ENCODE assay signal across 33 cellular contexts in genomic region chr4:138964716-138965426, GRCh38. TPM values are rescaled to one million over a fixed set of nuclear protein-coding genes. Genes with fewer than 3 reads are reported as not detected.
DNase-seq lines count a peak whose midpoint lies in the region; ATAC-seq, FAIRE-seq and TF ChIP-seq lines count a peak whose summit lies in the region.
"Had no signal": no experiment of that assay in that cellular context is flagged by ENCODE, and none has a peak within 500 bp of the region (broad histone marks: within the 10 kb centered on the region; RNA-seq: fewer than 3 reads in every experiment).

No MANE protein-coding gene starts in this region.

- TF ChIP-seq CTCF in right atrium auricular region (IDR thresholded peaks at IDR 0.05), result no peak
- no peak for TF ChIP-seq CTCF in HepG2 (CRISPR knock-in tag; IDR thresholded peaks at IDR 0.05)
- TF ChIP-seq CTCF in right lobe of liver (IDR thresholded peaks at IDR 0.05), result no peak

- in situ Hi-C loops in HepG2 (cut with HindIII; ENCODE audit: extremely low pct_ligation_motif_present, low pct_unique_long_range_greater_than_20kb), result no loop called here

- no peak overlapping the region for H3K9ac ChIP-seq in HepG2 (ENCODE audit: insufficient read depth, low read depth, low read length)
- H3K9ac ChIP-seq: BLaER1; BLaER1 treated with 17β-estradiol and CSF1 and Interleukin-3, amounts not matched to agents 10 nM and 100 nM had no signal

- 67% methylated on average over 8 of the region's 8 CpGs for WGBS in HepG2 (ENCODE audit: low lambda C conversion rate)
- 84% methylated on average over 7 of the region's 8 CpGs for WGBS in right lobe of liver (ENCODE audit: insufficient coverage, low coverage, low lambda C conversion rate, missing lambda C conversion rate)

- no peaks in the 10 kb centered on the region for H4K20me1 ChIP-seq in HepG2 (ENCODE audit: insufficient read depth, low read length)
- H4K20me1 ChIP-seq: BLaER1; BLaER1 treated with 17β-estradiol and CSF1 and Interleukin-3, amounts not matched to agents 10 nM and 100 nM had no signal

- no peak for TF ChIP-seq RAD21 in HepG2 (CRISPR knock-in tag; IDR thresholded peaks at IDR 0.05)

- H3K27ac ChIP-seq in right atrium auricular region (no peak overlapping the region), HepG2 (ENCODE audit: extremely low read length, insufficient read depth, low read length) (no peak overlapping the region), right lobe of liver (no peak overlapping the region)
- H3K27ac ChIP-seq: 22Rv1; A549; BLaER1; BLaER1 treated with 17β-estradiol and CSF1 and Interleukin-3, amounts not matched to agents 10 nM and 100 nM; C4-2B had no signal

- intact Hi-C loops in cardiac septum (cut with DNase I) (no loop called here), HepG2 (cut with micrococcal nuclease; ENCODE audit: unreplicated experiment) (no loop called here), right lobe of liver (cut with DNase I) (no loop called here)

- DNase-seq in right atrium auricular region (ENCODE audit: low spot score) (peak; percentile 36), cardiac septum (ENCODE audit: low spot score) (no peak), HepG2 (ENCODE audit: low spot score) (no peak), right lobe of liver (no peak), GM19239 (ENCODE audit: insufficient read length, low spot score) (no peak), midbrain (lab: John Stamatoyannopoulos, UW) (no peak)
- DNase-seq: 8988T; ACHN; AML-193; BE2C; C1 segment of cervical spinal cord; Caco-2; Calu3; CD4-positive, alpha-beta memory T cell; CD4-positive, alpha-beta T cell; CD4-positive, CD25-positive, alpha-beta regulatory T cell; CD8-positive, alpha-beta memory T cell; CD8-positive, alpha-beta T cell; COR-L47; DMS 273 treated with DMSO at 0.1 percent for 48 hours; DMS153; DMS53; DMS79; DMS79 treated with DMSO at 0.1 percent for 48 hours; DND-41; EL had no signal

- H3K36me3 ChIP-seq in right atrium auricular region (no peaks in the 10 kb centered on the region), HepG2 (replicated peaks in 1 of 2; ENCODE audit: control insufficient read depth in 1 of 2, insufficient read depth in 2 of 2, low read length in 2 of 2) (no peaks in the 10 kb centered on the region), right lobe of liver (no peaks in the 10 kb centered on the region)
- H3K36me3 ChIP-seq: BE2C; BLaER1; BLaER1 treated with 17β-estradiol and CSF1 and Interleukin-3, amounts not matched to agents 10 nM and 100 nM had no signal

- H2AFZ ChIP-seq in HepG2 (ENCODE audit: low read length), result no peak overlapping the region

- TF ChIP-seq POLR2A in HepG2 (IDR thresholded peaks at IDR 0.05; ENCODE audit: insufficient read depth in 1 of 2, low read depth in 2 of 2, low read length in 2 of 2) (no peak), right lobe of liver (IDR thresholded peaks at IDR 0.05) (no peak)

- no peak overlapping the region for H3K4me3 ChIP-seq in right atrium auricular region
- no peak overlapping the region for H3K4me3 ChIP-seq in HepG2 (replicated peaks in 1 of 3; ENCODE audit: insufficient read depth in 1 of 3, low read depth in 2 of 3, low read length in 3 of 3)
- H3K4me3 ChIP-seq in right lobe of liver, result no peak overlapping the region
- H3K4me3 ChIP-seq: A549; BLaER1; BLaER1 treated with 17β-estradiol and CSF1 and Interleukin-3, amounts not matched to agents 10 nM and 100 nM had no signal

- TF ChIP-seq EP300 in HepG2 (IDR thresholded peaks at IDR 0.05; ENCODE audit: low read depth in 2 of 2, low read length in 2 of 2) (no peak), HepG2 (CRISPR knock-in tag; IDR thresholded peaks at IDR 0.05; ENCODE audit: borderline replicate concordance) (no peak)

- no TSS peak for BruUV-seq in HepG2 (replicated peaks; lab: Mats Ljungman, UMichigan)

- ATAC-seq in HepG2, result no peak
- no peak for ATAC-seq in right lobe of liver
- ATAC-seq: A549; CD8-positive, alpha-beta T cell had no signal

- H3K9me3 ChIP-seq in right atrium auricular region (no peaks in the 10 kb centered on the region), HepG2 (ENCODE audit: low read length) (no peaks in the 10 kb centered on the region), right lobe of liver (no peaks in the 10 kb centered on the region)
- H3K9me3 ChIP-seq: A549, BE2C, BLaER1, Caco-2 had no signal

- no peak overlapping the region for H3K4me2 ChIP-seq in HepG2 (ENCODE audit: low read depth, low read length)
- H3K4me2 ChIP-seq: A549; BLaER1; BLaER1 treated with 17β-estradiol and CSF1 and Interleukin-3, amounts not matched to agents 10 nM and 100 nM had no signal

- H3K79me2 ChIP-seq in HepG2 (ENCODE audit: insufficient read depth, low read length), result no peaks in the 10 kb centered on the region

- H3K4me1 ChIP-seq in right atrium auricular region, result no peaks in the 10 kb centered on the region
- peaks cover 30% of the 10 kb centered on the region for H3K4me1 ChIP-seq in HepG2 (ENCODE audit: insufficient read depth, low read length)
- H3K4me1 ChIP-seq in right lobe of liver, result peaks cover 0 to 27% (median 4%) of the 10 kb centered on the region in 4 donors
- H3K4me1 ChIP-seq: BE2C, BLaER1 had no signal

- POLR2A ChIA-PET in HepG2 (lab: Yijun Ruan, JAX), result no interaction called here

- FAIRE-seq in HepG2 (lab: Jason Lieb, UNC) (no peak), GM19239 (lab: Jason Lieb, UNC) (peak; percentile 69)
- FAIRE-seq: A204.1, A549, D721Med had no signal

- CTCF ChIA-PET in HepG2 (lab: Yijun Ruan, JAX; ENCODE audit: low intra/inter-chr PET ratio, low total read pairs), result no interaction called here

- H3K27me3 ChIP-seq in right atrium auricular region, result no peaks in the 10 kb centered on the region
- H3K27me3 ChIP-seq in HepG2 (ENCODE audit: control insufficient read depth in 1 of 2, insufficient read depth in 2 of 2, low read length in 2 of 2), result no peaks in the 10 kb centered on the region
- no peaks in the 10 kb centered on the region for H3K27me3 ChIP-seq in right lobe of liver
- H3K27me3 ChIP-seq: BE2C; BLaER1; BLaER1 treated with 17β-estradiol and CSF1 and Interleukin-3, amounts not matched to agents 10 nM and 100 nM had no signal

TF ChIP-seq in HepG2, 621 proteins besides CTCF, POLR2A, EP300 and RAD21 (continues in another document):
- TF ChIP-seq NFIC (IDR thresholded peaks at IDR 0.05; ENCODE audit: low read length) (no peak), EEA1 (CRISPR knock-in tag; IDR thresholded peaks at IDR 0.05; ENCODE audit: borderline replicate concordance) (no peak), SMAD9 (CRISPR knock-in tag; IDR thresholded peaks at IDR 0.05) (no peak), KDM1A (CRISPR knock-in tag; IDR thresholded peaks at IDR 0.05) (no peak), PHF5A (CRISPR knock-in tag; IDR thresholded peaks at IDR 0.05; ENCODE audit: low read depth, unreplicated experiment) (no peak), ZNF770 (CRISPR knock-in tag; IDR thresholded peaks at IDR 0.05) (peak; percentile 66; the same call in 1 of the 2 replicates), ZNF17 (CRISPR knock-in tag; IDR thresholded peaks at IDR 0.05) (no peak), MAFF (IDR thresholded peaks at IDR 0.05; ENCODE audit: low read depth, low read length) (peak; percentile 55; the same call in 1 of the 2 replicates), ZNF121 (CRISPR knock-in tag; IDR thresholded peaks at IDR 0.05) (peak; percentile 55; the same call in 1 of the 2 replicates), ASH2L (IDR thresholded peaks at IDR 0.05; ENCODE audit: insufficient read length, low read depth, low read length) (no peak), MAFK (conservative IDR thresholded peaks at IDR 0.05 in 1 of 2, IDR thresholded peaks at IDR 0.05 in 1 of 2; ENCODE audit: low read length in 2 of 2) (peak; percentile 23 to 68; a peak in 3 of 4 replicates)

RNA-seq across cellular contexts. Expression of gene NOCT, which starts 50.7 kb away (rescaled TPM):
- total RNA-seq in right atrium auricular region (1 to 10 TPM; 6.7 to 6.8 TPM), cardiac septum (7.3 TPM), HepG2 (2016; rRNA removed; fragmentation: Illumina TruSeq; extraction: Trizol) (11.0 and 13.1 TPM in 2 replicates), right lobe of liver (10 to 100 TPM in 3 of 6 experiments, 1 to 10 TPM in 3; 3.5 to 20.5 (median 9.7) TPM)
- 7.4 and 7.7 TPM in 2 replicates for total RNA-seq in HepG2 (2016; cell fraction: cytosol; rRNA removed; fragmentation: Illumina TruSeq; extraction: Trizol; ENCODE audit: low read depth)
- 10.6 and 11.4 TPM in 2 replicates for total RNA-seq in HepG2 (2016; cell fraction: insoluble cytoplasmic fraction; rRNA removed; fragmentation: Illumina TruSeq; extraction: Trizol)
- 8.1 and 8.3 TPM in 2 replicates for total RNA-seq in HepG2 (2016; cell fraction: membrane; rRNA removed; fragmentation: Illumina TruSeq; extraction: Trizol)
- total RNA-seq in HepG2 (2016; cell fraction: nucleus; rRNA removed; fragmentation: Illumina TruSeq; extraction: Trizol), result 6.7 and 7.6 TPM in 2 replicates
- 3.5 and 3.6 TPM in 2 replicates for polyA plus RNA-seq in HepG2 (2011; rRNA removed)
- polyA plus RNA-seq in HepG2 (2011; cell fraction: cytosol; rRNA removed), result 1.7 and 1.8 TPM in 2 replicates
- 3.6 and 4.8 TPM in 2 replicates for polyA plus RNA-seq in HepG2 (2011; cell fraction: nucleus; rRNA removed)
- 5.3 and 6.0 TPM in 2 replicates for polyA plus RNA-seq in HepG2 (2012)
- 0.45 and 0.55 TPM in 2 replicates for polyA plus RNA-seq in HepG2 (2016; cell fraction: cytosol; fragmentation: Illumina TruSeq; extraction: Trizol; ENCODE audit: low read depth)
- polyA plus RNA-seq in HepG2 (2016; cell fraction: insoluble cytoplasmic fraction; fragmentation: Illumina TruSeq; extraction: Trizol; ENCODE audit: low read depth), result 6.1 and 6.3 TPM in 2 replicates
- 1.7 and 2.1 TPM in 2 replicates for polyA plus RNA-seq in HepG2 (2016; cell fraction: membrane; fragmentation: Illumina TruSeq; extraction: Trizol; ENCODE audit: low read depth)
- polyA plus RNA-seq in HepG2 (2016; cell fraction: nucleus; fragmentation: Illumina TruSeq; extraction: Trizol; ENCODE audit: insufficient read depth, low read depth), result 7.9 and 8.0 TPM in 2 replicates
- polyA minus RNA-seq in HepG2 (2011; rRNA and poly(A)+ RNA removed; ENCODE audit: low replicate concordance), result 9.5 and 10.1 TPM in 2 replicates
- polyA minus RNA-seq in HepG2 (2011; cell fraction: cytosol; rRNA and poly(A)+ RNA removed), result 11.4 and 14.6 TPM in 2 replicates
- polyA minus RNA-seq in HepG2 (2011; cell fraction: nucleus; rRNA and poly(A)+ RNA removed), result 6.4 and 12.3 TPM in 2 replicates
